ENCODE assay signal across 27 cellular contexts in genomic region chr6:24004659-24005058, GRCh38.
DNase-seq lines count a peak whose midpoint lies in the region; ATAC-seq and TF ChIP-seq lines count a peak whose summit lies in the region.
"Had no signal": no experiment of that assay in that cellular context is flagged by ENCODE, and none has a peak within 500 bp of the region (broad histone marks: within the 10 kb centered on the region; RNA-seq: fewer than 3 reads in every experiment).

No MANE protein-coding gene starts in this region.

- H3K4me2 ChIP-seq in osteoblast (ENCODE audit: insufficient read depth, low read length): no peak overlapping the region

- H3K4me3 ChIP-seq in osteoblast (ENCODE audit: insufficient read depth, low read length): no peak overlapping the region
- H3K4me3 ChIP-seq in tibial nerve: no peak overlapping the region
- H3K4me3 ChIP-seq: esophagus muscularis mucosa, gastrocnemius medialis, spleen had no signal

- POLR2A ChIA-PET in activated CD8-positive, alpha-beta T cell treated with anti-CD3 and anti-CD28 coated beads for 36 hours (lab: Charles Lee): no interaction called here

- no peak overlapping the region for H2AFZ ChIP-seq in osteoblast (ENCODE audit: low read length)

- no peaks in the 10 kb centered on the region for H3K27me3 ChIP-seq in osteoblast (ENCODE audit: insufficient read depth, low read length)
- no peaks in the 10 kb centered on the region for H3K27me3 ChIP-seq in tibial nerve
- H3K27me3 ChIP-seq: esophagus muscularis mucosa, gastrocnemius medialis, neutrophil, spleen had no signal

- H3K9me3 ChIP-seq in osteoblast (ENCODE audit: low read depth, low read length) (no peaks in the 10 kb centered on the region), tibial nerve (no peaks in the 10 kb centered on the region)
- H3K9me3 ChIP-seq: esophagus muscularis mucosa, gastrocnemius medialis, neutrophil, spleen had no signal

- H3K4me1 ChIP-seq in osteoblast (ENCODE audit: insufficient read depth, low read length): peaks cover 9% of the 10 kb centered on the region
- no peaks in the 10 kb centered on the region for H3K4me1 ChIP-seq in tibial nerve
- H3K4me1 ChIP-seq: spleen had no signal

- H3K9me3 Mint-ChIP-seq in chondrocyte (ENCODE audit: low read depth): no peaks in the 10 kb centered on the region
- no peaks in the 10 kb centered on the region for H3K9me3 Mint-ChIP-seq in activated CD8-positive, alpha-beta T cell treated with anti-CD3 and anti-CD28 coated beads for 36 hours
- H3K9me3 Mint-ChIP-seq: activated naive CD4-positive, alpha-beta T cell treated with anti-CD3 and anti-CD28 coated beads for 36 hours had no signal

- intact Hi-C loops in activated CD8-positive, alpha-beta T cell treated with anti-CD3 and anti-CD28 coated beads for 36 hours (cut with micrococcal nuclease): no loop called here

- no peak for TF ChIP-seq POLR2A in tibial nerve (IDR thresholded peaks at IDR 0.05)

- H3K36me3 ChIP-seq in osteoblast (ENCODE audit: insufficient read depth, low read length) (no peaks in the 10 kb centered on the region), tibial nerve (no peaks in the 10 kb centered on the region)
- H3K36me3 ChIP-seq: esophagus muscularis mucosa, gastrocnemius medialis, neutrophil, spleen had no signal

- H3K27ac Mint-ChIP-seq in chondrocyte (ENCODE audit: unreplicated experiment): peak overlapping the region; percentile 79
- no peak overlapping the region for H3K27ac Mint-ChIP-seq in activated CD8-positive, alpha-beta T cell treated with anti-CD3 and anti-CD28 coated beads for 36 hours
- H3K27ac Mint-ChIP-seq: activated naive CD4-positive, alpha-beta T cell treated with anti-CD3 and anti-CD28 coated beads for 36 hours had no signal

- DNase-seq in DMS53 (lab: John Stamatoyannopoulos, UW) (peak; percentile 22), DMS53 treated with DMSO at 0.1 percent for 48 hours (lab: John Stamatoyannopoulos, UW; ENCODE audit: unreplicated experiment) (no peak), M059J (ENCODE audit: low read depth) (peak; percentile 3), chondrocyte (ENCODE audit: low spot score) (no peak), osteoblast (ENCODE audit: insufficient read length, low spot score, missing footprints) (no peak), NCI-H345 (lab: John Stamatoyannopoulos, UW) (no peak), tibial nerve (ENCODE audit: low spot score in 2 of 2) (no peak)
- DNase-seq in activated CD8-positive, alpha-beta T cell treated with anti-CD3 and anti-CD28 coated beads for 36 hours: no peak
- DNase-seq: activated CD4-positive, CD25-positive, alpha-beta regulatory T cell treated with anti-CD3 and anti-CD28 coated beads, Interleukin-2, amount 50 U/mL, for 72 hours; activated naive CD4-positive, alpha-beta T cell treated with anti-CD3 and anti-CD28 coated beads for 36 hours; activated T-cell treated with anti-CD3 and anti-CD28 coated beads, Interleukin-2, amount 50 U/mL, for 1 hour; AML-193; amniotic stem cell; DMS79; effector CD8-positive, alpha-beta T cell; Karpas-422; NCI-H1092; NCI-H2029 treated with DMSO at 0.1 percent for 48 hours; NCI-H510A; RPMI8226; spleen; stimulated activated CD4-positive, alpha-beta T cell treated with anti-CD3 and anti-CD28 coated beads, Interleukin-4, amount 100 ng/mL, for 24 hours; stimulated activated naive CD4-positive, alpha-beta T cell treated with Interleukin-2 at 50 U/mL for 16 hours had no signal

- TF ChIP-seq EP300 in tibial nerve (IDR thresholded peaks at IDR 0.05): no peak

- peaks cover 25% of the 10 kb centered on the region for H3K4me1 Mint-ChIP-seq in chondrocyte (ENCODE audit: low read depth)
- no peaks in the 10 kb centered on the region for H3K4me1 Mint-ChIP-seq in activated CD8-positive, alpha-beta T cell treated with anti-CD3 and anti-CD28 coated beads for 36 hours (ENCODE audit: low read depth)

- no peak for ATAC-seq in activated CD8-positive, alpha-beta T cell treated with anti-CD3 and anti-CD28 coated beads for 36 hours

- CTCF ChIA-PET in activated CD8-positive, alpha-beta T cell treated with anti-CD3 and anti-CD28 coated beads for 36 hours (lab: Charles Lee): no interaction called here

- H3K27me3 Mint-ChIP-seq in chondrocyte (ENCODE audit: low read depth): no peaks in the 10 kb centered on the region
- H3K27me3 Mint-ChIP-seq in activated CD8-positive, alpha-beta T cell treated with anti-CD3 and anti-CD28 coated beads for 36 hours: no peaks in the 10 kb centered on the region

- no peaks in the 10 kb centered on the region for H4K20me1 ChIP-seq in osteoblast (ENCODE audit: insufficient read depth, low read length)

- WGBS in tibial nerve, 2 donors: 33 to 48% methylated on average over 1 of the region's 1 CpG

- no peaks in the 10 kb centered on the region for H3K36me3 Mint-ChIP-seq in chondrocyte (ENCODE audit: low read depth)
- no peaks in the 10 kb centered on the region for H3K36me3 Mint-ChIP-seq in activated CD8-positive, alpha-beta T cell treated with anti-CD3 and anti-CD28 coated beads for 36 hours (ENCODE audit: low read depth)

- H3K27ac ChIP-seq in osteoblast (ENCODE audit: low read depth, low read length): peak overlapping the region; percentile 6
- H3K27ac ChIP-seq in tibial nerve: no peak overlapping the region
- H3K27ac ChIP-seq: 22Rv1, neutrophil, spleen had no signal

- peak; percentile 39 for TF ChIP-seq CTCF in chondrocyte (IDR thresholded peaks at IDR 0.05)
- no peak for TF ChIP-seq CTCF in osteoblast (IDR thresholded peaks at IDR 0.05; ENCODE audit: extremely low read depth, low read depth, low read length)
- no peak for TF ChIP-seq CTCF in activated CD8-positive, alpha-beta T cell treated with anti-CD3 and anti-CD28 coated beads for 36 hours (IDR thresholded peaks at IDR 0.05)
- no peak for TF ChIP-seq CTCF in tibial nerve (IDR thresholded peaks at IDR 0.05)

- no peak overlapping the region for H3K4me3 Mint-ChIP-seq in chondrocyte (ENCODE audit: unreplicated experiment)
- H3K4me3 Mint-ChIP-seq in activated CD8-positive, alpha-beta T cell treated with anti-CD3 and anti-CD28 coated beads for 36 hours: no peak overlapping the region
- H3K4me3 Mint-ChIP-seq: activated naive CD4-positive, alpha-beta T cell treated with anti-CD3 and anti-CD28 coated beads for 36 hours had no signal

- no peaks in the 10 kb centered on the region for H3K79me2 ChIP-seq in osteoblast (ENCODE audit: insufficient read depth, low read length)

Comparison
In these comparisons a context has a peak if more than half of its experiments do, and no peak if none do; other contexts are left out.
1. DNase-seq: peak in DMS53 (single experiment) and M059J (single experiment); none in DMS53 treated with DMSO at 0.1 percent for 48 hours (single experiment), chondrocyte (single experiment), osteoblast (single experiment), NCI-H345 (single experiment), activated CD8-positive, alpha-beta T cell treated with anti-CD3 and anti-CD28 coated beads for 36 hours (single experiment) and tibial nerve (0 of 2).